Comparison of ENCODE assay signal across 8 cellular contexts in the genomic region with DNA sequence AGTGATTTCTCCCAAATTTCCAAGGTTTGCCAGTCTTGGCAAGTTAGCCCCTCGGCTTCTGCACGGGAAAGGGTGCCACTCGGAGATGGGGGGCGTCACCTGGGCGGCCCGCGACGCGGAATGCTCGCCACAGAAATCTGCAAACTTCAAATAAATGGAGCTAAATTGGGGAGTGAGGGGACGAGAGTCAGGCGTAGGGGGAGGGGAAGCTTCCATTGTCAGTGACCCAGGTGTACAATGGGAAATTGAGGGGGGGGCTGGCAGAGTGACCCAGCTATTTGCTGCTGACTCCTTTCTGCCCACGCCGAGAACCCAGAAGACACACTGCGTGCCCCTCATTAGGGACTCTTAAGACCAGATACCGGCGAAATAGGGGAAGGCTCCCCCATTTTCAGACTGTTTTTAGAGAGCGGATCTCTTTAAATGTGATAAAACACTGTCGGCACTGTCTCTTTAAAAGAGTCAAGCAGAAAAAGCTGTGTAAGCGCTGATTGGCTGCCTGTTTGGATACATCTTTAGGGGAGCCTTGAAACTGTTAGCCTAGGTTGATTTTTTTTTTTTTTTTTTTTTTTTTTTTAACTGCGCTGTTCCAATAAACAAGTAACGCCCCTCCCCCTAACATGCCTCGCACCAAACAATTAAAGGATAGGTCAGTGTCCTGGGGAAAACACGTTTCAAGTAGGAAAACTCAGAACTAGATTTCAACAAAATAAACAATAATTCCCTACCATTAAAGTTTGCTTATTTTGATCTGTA. TPM values are rescaled to one million over a fixed set of nuclear protein-coding genes. Genes with fewer than 3 reads are reported as not detected.
DNase-seq lines count a peak whose midpoint lies in the region; ATAC-seq and TF ChIP-seq lines count a peak whose summit lies in the region.

No MANE protein-coding gene starts in this region.

- H3K36me3 ChIP-seq in sigmoid colon: peaks cover 0 to under 1% (median 0%) of the 10 kb centered on the region in 4 donors

- H3K4me3 ChIP-seq in iPS-18c (ENCODE audit: insufficient read depth, low read depth, low read length): peak overlapping the region; percentile 57; the same call in 1 of the 2 replicates
- peak overlapping the region; percentile 75 to 99 (median 94) for H3K4me3 ChIP-seq in sigmoid colon

- peak in 1 of 4 donors; percentile 4 for TF ChIP-seq EP300 in sigmoid colon (IDR thresholded peaks at IDR 0.05)

- H3K27me3 ChIP-seq in sigmoid colon: no peaks in the 10 kb centered on the region

- DNase-seq in GM04504 (ENCODE audit: low read depth) (peak; percentile 87), NCI-H2227 (lab: John Stamatoyannopoulos, UW; ENCODE audit: unreplicated experiment) (peak; percentile 93), caudate nucleus (lab: John Stamatoyannopoulos, UW) (peak in 47 of 61 donors; percentile 15 to 92 (median 57)), sigmoid colon (peak; percentile 93)

- 0% methylated on average over 24 of the region's 24 CpGs for WGBS in sigmoid colon, 2 donors

- no peak for TF ChIP-seq POLR2A in sigmoid colon (IDR thresholded peaks at IDR 0.05)

- TF ChIP-seq CTCF in VCaP (conservative IDR thresholded peaks at IDR 0.05) (no peak), sigmoid colon (IDR thresholded peaks at IDR 0.05) (no peak)

- peaks cover 0 to 53% (median 43%) of the 10 kb centered on the region in 4 donors for H3K4me1 ChIP-seq in sigmoid colon

- ATAC-seq in HG03045 (IDR thresholded peaks at IDR 0.05; ENCODE audit: unreplicated experiment) (peak; percentile 24), HG03439 (IDR thresholded peaks at IDR 0.05; ENCODE audit: unreplicated experiment) (no peak)

- intact Hi-C loops in sigmoid colon (cut with DNase I): loop anchor here (1.0 to 5.0 kb wide), 4 partner anchors 81 to 355 kb away; a partner anchor contains a TSS

- H3K27ac ChIP-seq in VCaP: peak overlapping the region; percentile 94
- H3K27ac ChIP-seq in caudate nucleus (ENCODE audit: low read depth, low read length): peak overlapping the region; percentile 87
- peak overlapping the region; percentile 96 to 100 (median 98) for H3K27ac ChIP-seq in sigmoid colon

- H3K9me3 ChIP-seq in iPS-18c (ENCODE audit: control insufficient read depth, insufficient read depth, low read length) (peaks cover 2% of the 10 kb centered on the region), sigmoid colon (no peaks in the 10 kb centered on the region)

RNA-seq across cellular contexts. Expression of a gene that starts 1.2 kb away (rescaled TPM):
- total RNA-seq in sigmoid colon: 10 to 100 TPM; 27.4 to 38.5 (median 34.8) TPM
- polyA plus RNA-seq in sigmoid colon: 10 to 100 TPM; 40.1 to 62.5 (median 41.8) TPM
